In genomic region chr1:77631751-77632150, GRCh38 we compare ENCODE assay signal across 26 cellular contexts.
"Had no signal": no experiment of that assay in that cellular context is flagged by ENCODE, and none has a peak within 500 bp of the region (broad histone marks: within the 10 kb centered on the region; RNA-seq: fewer than 3 reads in every experiment).

No MANE protein-coding gene starts in this region.

- H3K4me3 ChIP-seq: esophagus muscularis mucosa, gastrocnemius medialis, lower lobe of right lung, ovary, psoas muscle, right atrium auricular region, testis, uterus had no signal

- ATAC-seq: left colon; lower lobe of right lung; naive thymus-derived CD8-positive, alpha-beta T cell; psoas muscle; SK-N-SH treated with all-trans-retinoic acid at 6 μM for 48 hours; WTC11 had no signal

- H3K9me3 ChIP-seq: esophagus muscularis mucosa, gastrocnemius medialis, lower lobe of right lung, ovary, psoas muscle, right atrium auricular region, testis, uterus had no signal

- DNase-seq: activated naive CD4-positive, alpha-beta T cell; activated naive CD8-positive, alpha-beta T cell treated with anti-CD3 and anti-CD28 coated beads for 36 hours; activated T-cell treated with anti-CD3 and anti-CD28 coated beads, Interleukin-2, amount 50 U/mL, for 1 hour; amniotic stem cell; effector memory CD4-positive, alpha-beta T cell; gastrocnemius medialis; head of caudate nucleus; hypothalamus; left colon; lower lobe of right lung; naive thymus-derived CD8-positive, alpha-beta T cell; ovary; psoas muscle; stimulated activated CD4-positive, alpha-beta T cell treated with anti-CD3 and anti-CD28 coated beads, Interleukin-1b, Interleukin-23, amount 100 ng/mL, for 48 hours; stimulated activated naive CD8-positive, alpha-beta T cell treated with anti-CD3 and anti-CD28 coated beads, Interleukin-15, amount 100 ng/mL, for 72 hours; testis; trophoblast cell; uterus had no signal

- H3K36me3 ChIP-seq: ovary, uterus had no signal

- H3K9me3 Mint-ChIP-seq: activated naive CD8-positive, alpha-beta T cell treated with anti-CD3 and anti-CD28 coated beads for 36 hours; naive thymus-derived CD8-positive, alpha-beta T cell; stimulated activated effector memory CD8-positive, alpha-beta T cell treated with anti-CD3 and anti-CD28 coated beads, Interleukin-12 subunit alpha, Interleukin-12 subunit beta, amount 100 ng/mL, for 72 hours; stimulated activated naive CD8-positive, alpha-beta T cell treated with anti-CD3 and anti-CD28 coated beads, Interleukin-15, amount 100 ng/mL, for 72 hours had no signal

- H3K4me3 Mint-ChIP-seq: activated naive CD8-positive, alpha-beta T cell treated with anti-CD3 and anti-CD28 coated beads for 36 hours; mesothelial cell of epicardium; naive thymus-derived CD8-positive, alpha-beta T cell; stimulated activated effector memory CD8-positive, alpha-beta T cell treated with anti-CD3 and anti-CD28 coated beads, Interleukin-12 subunit alpha, Interleukin-12 subunit beta, amount 100 ng/mL, for 72 hours; stimulated activated naive CD8-positive, alpha-beta T cell treated with anti-CD3 and anti-CD28 coated beads, Interleukin-15, amount 100 ng/mL, for 72 hours; WTC11 had no signal

- H3K27me3 ChIP-seq: esophagus muscularis mucosa, gastrocnemius medialis, right atrium auricular region, testis, uterus had no signal

- H3K27me3 Mint-ChIP-seq: activated naive CD8-positive, alpha-beta T cell treated with anti-CD3 and anti-CD28 coated beads for 36 hours; naive thymus-derived CD8-positive, alpha-beta T cell; stimulated activated naive CD8-positive, alpha-beta T cell treated with anti-CD3 and anti-CD28 coated beads, Interleukin-15, amount 100 ng/mL, for 72 hours had no signal

- H3K4me1 Mint-ChIP-seq: stimulated activated naive CD8-positive, alpha-beta T cell treated with anti-CD3 and anti-CD28 coated beads, Interleukin-15, amount 100 ng/mL, for 72 hours had no signal

- H3K27ac Mint-ChIP-seq: activated naive CD8-positive, alpha-beta T cell treated with anti-CD3 and anti-CD28 coated beads for 36 hours; mesothelial cell of epicardium; stimulated activated effector memory CD8-positive, alpha-beta T cell treated with anti-CD3 and anti-CD28 coated beads, Interleukin-12 subunit alpha, Interleukin-12 subunit beta, amount 100 ng/mL, for 72 hours; stimulated activated naive CD8-positive, alpha-beta T cell treated with anti-CD3 and anti-CD28 coated beads, Interleukin-15, amount 100 ng/mL, for 72 hours; WTC11 had no signal

- H3K4me1 ChIP-seq: esophagus muscularis mucosa, gastrocnemius medialis, lower lobe of right lung, psoas muscle, right atrium auricular region, testis, uterus had no signal

- H3K27ac ChIP-seq: esophagus muscularis mucosa, gastrocnemius medialis, lower lobe of right lung, ovary, psoas muscle, right atrium auricular region, testis, uterus had no signal

- FAIRE-seq: bronchial epithelial cell, islet of Langerhans had no signal
